8 cellular contexts compared by ENCODE assay signal in genomic region chrX:107716045-107716684, GRCh38. TPM values are rescaled to one million over a fixed set of nuclear protein-coding genes. Genes with fewer than 3 reads are reported as not detected.
A peak's percentile ranks its signal among the peaks of the same experiment; 100 is the strongest.
DNase-seq lines count a peak whose midpoint lies in the region; ATAC-seq, FAIRE-seq and TF ChIP-seq lines count a peak whose summit lies in the region.

No MANE protein-coding gene starts in this region.

- H3K27ac Mint-ChIP-seq in CD4-positive, alpha-beta memory T cell = peak overlapping the region; percentile 99 to 100 (median 100)

- BruUV-seq in PC-9 (replicated peaks; lab: Mats Ljungman, UMichigan) = no TSS peak

- POLR2A ChIA-PET in CD4-positive, alpha-beta memory T cell (lab: Charles Lee; ENCODE audit: partially characterized antibody) = interaction anchor here (1.0 to 18.8 kb wide), 19 partner anchors 8 to 375 kb away, joined by 3 to 1740 read pairs (median 6); partner anchors contain the start of genes ATG4A, NCBP2L, PRPS1 and PSMD10
- POLR2A ChIA-PET in PC-9 (lab: Charles Lee; ENCODE audit: unreplicated experiment) = interaction anchor here (0.6 to 1.6 kb wide), 7 partner anchors 11 to 354 kb away, joined by 3 to 22 read pairs (median 6); no protein-coding TSS in a partner anchor

- peaks cover 0 to 31% (median 0%) of the 10 kb centered on the region in 8 donors for H3K9me3 Mint-ChIP-seq in CD4-positive, alpha-beta memory T cell

- H3K27me3 ChIP-seq in CD4-positive, alpha-beta memory T cell (ENCODE audit: insufficient read depth, low read length) = no peaks in the 10 kb centered on the region
- H3K27me3 ChIP-seq in PC-9 (ENCODE audit: insufficient read depth, low read depth) (no peaks in the 10 kb centered on the region), stomach smooth muscle (ENCODE audit: control insufficient read depth in 1 of 2, insufficient read depth in 2 of 2, low read length in 2 of 2) (peaks cover 0 to 20% of the 10 kb centered on the region in 2 donors)

- H4K20me1 ChIP-seq in PC-9 (ENCODE audit: insufficient read depth) = no peaks in the 10 kb centered on the region

- H3K27me3 Mint-ChIP-seq in CD4-positive, alpha-beta memory T cell = no peaks in the 10 kb centered on the region

- TF ChIP-seq CTCF in PC-9 (conservative IDR thresholded peaks at IDR 0.05) (no peak), cardiac fibroblast (IDR thresholded peaks at IDR 0.05; ENCODE audit: low read depth, low read length) (no peak)

- peaks cover 28 to 39% of the 10 kb centered on the region in 2 donors for H3K36me3 Mint-ChIP-seq in CD4-positive, alpha-beta memory T cell

- peak overlapping the region; percentile 90 to 92 for H3K4me3 ChIP-seq in CD4-positive, alpha-beta memory T cell (ENCODE audit: low read length in 2 of 2)
- H3K4me3 ChIP-seq in PC-9 = peak overlapping the region; percentile 91
- H3K4me3 ChIP-seq in cardiac fibroblast (replicated peaks in 1 of 2; ENCODE audit: low read depth in 2 of 2, low read length in 2 of 2) = peak overlapping the region; percentile 67 to 77
- H3K4me3 ChIP-seq in stomach smooth muscle (ENCODE audit: low read length in 2 of 2) = peak overlapping the region; percentile 83 to 92

- ATAC-seq in GM21717 (IDR thresholded peaks at IDR 0.05; ENCODE audit: unreplicated experiment) = peak; percentile 45

- no peaks in the 10 kb centered on the region for H3K9me2 ChIP-seq in PC-9 (ENCODE audit: insufficient read depth)

- H3K4me3 Mint-ChIP-seq in CD4-positive, alpha-beta memory T cell = peak overlapping the region; percentile 88 to 97 (median 96)

- intact Hi-C loops in CD4-positive, alpha-beta memory T cell (cut with micrococcal nuclease) = loop anchor here (5.0 kb wide), 1 partner anchor 111 kb away; the partner anchor contains the start of gene MID2
- intact Hi-C loops in PC-9 (cut with micrococcal nuclease; ENCODE audit: unreplicated experiment) = loop anchor here (2.0 to 5.0 kb wide), 2 partner anchors 51 to 179 kb away; no protein-coding TSS in a partner anchor

- H3K36me3 ChIP-seq in CD4-positive, alpha-beta memory T cell (ENCODE audit: insufficient read depth, low read length) = peaks cover 27% of the 10 kb centered on the region
- H3K36me3 ChIP-seq in PC-9 (ENCODE audit: low read depth) = peaks cover 14% of the 10 kb centered on the region; the same call in 1 of the 2 replicates
- peaks cover 13% of the 10 kb centered on the region in 2 donors for H3K36me3 ChIP-seq in stomach smooth muscle (ENCODE audit: control insufficient read depth in 2 of 2, insufficient read depth in 2 of 2, low read length in 2 of 2)

- H3K27ac ChIP-seq in CD4-positive, alpha-beta memory T cell (ENCODE audit: low read depth, low read length) = peak overlapping the region; percentile 95
- H3K27ac ChIP-seq in PC-9 (no peak overlapping the region), stomach smooth muscle (ENCODE audit: low read length) (peak overlapping the region; percentile 97)

- H3K4me2 ChIP-seq in PC-9 = peak overlapping the region; percentile 96

- peak overlapping the region; percentile 66 for H2AFZ ChIP-seq in PC-9

- no peak for FAIRE-seq in HTR-8/SVneo (lab: Jason Lieb, UNC)

- H3K9me3 ChIP-seq in CD4-positive, alpha-beta memory T cell (ENCODE audit: control insufficient read depth in 1 of 2, low read length in 2 of 2) = no peaks in the 10 kb centered on the region
- H3K9me3 ChIP-seq in PC-9 (ENCODE audit: insufficient read depth, low read depth) = no peaks in the 10 kb centered on the region
- no peaks in the 10 kb centered on the region for H3K9me3 ChIP-seq in stomach smooth muscle (ENCODE audit: control insufficient read depth in 2 of 2, low read length in 2 of 2)

- H3K9ac ChIP-seq in stomach smooth muscle (ENCODE audit: low read length in 2 of 2) = peak overlapping the region; percentile 92 to 95

- DNase-seq in CD4-positive, alpha-beta memory T cell = peak in 4 of 5 donors; percentile 35 to 54 (median 52)
- DNase-seq in PC-9 (peak in 1 of 2 experiments; percentile 29), cardiac fibroblast (ENCODE audit: low read depth in 2 of 2) (peak; percentile 20 to 37), kidney tubule cell (ENCODE audit: low spot score) (peak; percentile 40), HTR-8/SVneo (ENCODE audit: insufficient read length, low spot score) (no peak), SKM-1 (lab: John Stamatoyannopoulos, UW; ENCODE audit: unreplicated experiment) (no peak)

- H3K4me1 Mint-ChIP-seq in CD4-positive, alpha-beta memory T cell = peaks cover 31 to 67% (median 55%) of the 10 kb centered on the region in 4 donors

- H3K79me2 ChIP-seq in PC-9 (ENCODE audit: low read depth) = peaks cover 22% of the 10 kb centered on the region

- CTCF ChIA-PET in CD4-positive, alpha-beta memory T cell (lab: Charles Lee; ENCODE audit: partially characterized antibody) = interaction anchor here (2.4 to 17.4 kb wide), 6 partner anchors 25 to 61 kb away, joined by 12 to 462 read pairs (median 25); partner anchors contain the start of genes NCBP2L and TSC22D3
- CTCF ChIA-PET in PC-9 (lab: Charles Lee) = interaction anchor here (1.2 to 3.8 kb wide), 4 partner anchors 38 to 61 kb away, joined by 3 to 21 read pairs (median 5); partner anchors contain the start of gene NCBP2L

- H3K4me1 ChIP-seq in CD4-positive, alpha-beta memory T cell (ENCODE audit: insufficient read depth, low read length) = peaks cover 58% of the 10 kb centered on the region
- peaks cover 46% of the 10 kb centered on the region for H3K4me1 ChIP-seq in PC-9 (replicated peaks; ENCODE audit: insufficient read depth)
- H3K4me1 ChIP-seq in stomach smooth muscle (ENCODE audit: control insufficient read depth, insufficient read depth, low read length) = peaks cover 57% of the 10 kb centered on the region

- H3F3A ChIP-seq in PC-9 (ENCODE audit: insufficient read depth, low read depth) = peaks cover 25% of the 10 kb centered on the region; the same call in 1 of the 2 replicates

RNA-seq across cellular contexts. Expression of gene TSC22D3, which starts 59.4 kb away (rescaled TPM):
- total RNA-seq in CD4-positive, alpha-beta memory T cell = 100 to 1,000 TPM; 195 to 202 TPM
- 1,000 to 10,000 TPM in 1 of 2 donors, 100 to 1,000 TPM in 1; 760 to 1,424 TPM for polyA plus RNA-seq in CD4-positive, alpha-beta memory T cell
- total RNA-seq in PC-9 (2021) = 43.5 and 43.9 TPM in 2 replicates

Comparison
In these comparisons a context has a peak if more than half of its experiments do, and no peak if none do; other contexts are left out.
1. DNase-seq: peak in CD4-positive, alpha-beta memory T cell (4 of 5), cardiac fibroblast (2 of 2) and kidney tubule cell (single experiment); none in HTR-8/SVneo (single experiment) and SKM-1 (single experiment).
2. Peak in every context shown above with its lines, with median percentiles within 50 percentile points of each other: H3K4me3 ChIP-seq.